ENCODE assay signal across 20 cellular contexts in genomic region chrX:120739300-120739699, GRCh38.
"Had no signal": no experiment of that assay in that cellular context is flagged by ENCODE, and none has a peak within 500 bp of the region (broad histone marks: within the 10 kb centered on the region; RNA-seq: fewer than 3 reads in every experiment).

No MANE protein-coding gene starts in this region.

- ATAC-seq: foreskin keratinocyte; heart left ventricle; mucosa of descending colon; stimulated activated naive B cell treated with anti-CD40 and anti-IgM and Interleukin-4, amounts not matched to agents 10 μg/mL and 1 μg/mL and 100 μg/mL, for 72 hours had no signal

- H3K27ac ChIP-seq: esophagus muscularis mucosa, foreskin keratinocyte, heart left ventricle, left ventricle myocardium inferior, right atrium auricular region, tibial nerve, WERI-Rb-1 had no signal

- H3K27me3 ChIP-seq: foreskin keratinocyte, right atrium auricular region, tibial nerve had no signal

- H3K4me3 ChIP-seq: esophagus muscularis mucosa, heart left ventricle, left ventricle myocardium inferior, lung, mucosa of descending colon, right atrium auricular region, tibial nerve had no signal

- H3K36me3 ChIP-seq: esophagus muscularis mucosa, heart left ventricle, left ventricle myocardium inferior, right atrium auricular region, tibial nerve, WERI-Rb-1 had no signal

- H3K4me1 ChIP-seq: esophagus muscularis mucosa, foreskin keratinocyte, heart left ventricle, left ventricle myocardium inferior, right atrium auricular region, tibial nerve had no signal

- H3K9me3 ChIP-seq: esophagus muscularis mucosa, heart left ventricle, left ventricle myocardium inferior, mucosa of descending colon, right atrium auricular region, tibial nerve had no signal

- DNase-seq: activated CD4-positive, alpha-beta memory T cell treated with anti-CD3 and anti-CD28 coated beads, Interleukin-2, amount 10 ng/mL, durations not matched to agents 7 days and 5 days; activated CD4-positive, alpha-beta T cell treated with anti-CD3 and anti-CD28 coated beads, Interleukin-2, amount 10 ng/mL, durations not matched to agents 24 days and 14 days; activated CD4-positive, CD25-positive, alpha-beta regulatory T cell treated with anti-CD3 and anti-CD28 coated beads, Interleukin-2, amount 50 U/mL, for 72 hours; activated naive CD4-positive, alpha-beta T cell; activated T-cell treated with anti-CD3 and anti-CD28 coated beads, Interleukin-2, amount 50 U/mL, for 48 hours; effector CD4-positive, alpha-beta T cell; foreskin keratinocyte; heart left ventricle; islet precursor cell; left ventricle myocardium inferior; mucosa of descending colon; stimulated activated CD4-positive, alpha-beta T cell treated with anti-CD3 and anti-CD28 coated beads, Interleukin-15, amount 100 ng/mL, for 24 hours; stimulated activated CD4-positive, alpha-beta T cell treated with anti-CD3 and anti-CD28 coated beads, Interleukin-2, amount 100 ng/mL, for 24 hours; stimulated activated naive B cell treated with anti-CD40 and anti-IgM and Interleukin-4, amounts not matched to agents 10 μg/mL and 1 μg/mL and 100 μg/mL, for 72 hours; T-helper 9 cell; WERI-Rb-1 had no signal
